Comparison of ENCODE assay signal across 17 cellular contexts in the genomic region with DNA sequence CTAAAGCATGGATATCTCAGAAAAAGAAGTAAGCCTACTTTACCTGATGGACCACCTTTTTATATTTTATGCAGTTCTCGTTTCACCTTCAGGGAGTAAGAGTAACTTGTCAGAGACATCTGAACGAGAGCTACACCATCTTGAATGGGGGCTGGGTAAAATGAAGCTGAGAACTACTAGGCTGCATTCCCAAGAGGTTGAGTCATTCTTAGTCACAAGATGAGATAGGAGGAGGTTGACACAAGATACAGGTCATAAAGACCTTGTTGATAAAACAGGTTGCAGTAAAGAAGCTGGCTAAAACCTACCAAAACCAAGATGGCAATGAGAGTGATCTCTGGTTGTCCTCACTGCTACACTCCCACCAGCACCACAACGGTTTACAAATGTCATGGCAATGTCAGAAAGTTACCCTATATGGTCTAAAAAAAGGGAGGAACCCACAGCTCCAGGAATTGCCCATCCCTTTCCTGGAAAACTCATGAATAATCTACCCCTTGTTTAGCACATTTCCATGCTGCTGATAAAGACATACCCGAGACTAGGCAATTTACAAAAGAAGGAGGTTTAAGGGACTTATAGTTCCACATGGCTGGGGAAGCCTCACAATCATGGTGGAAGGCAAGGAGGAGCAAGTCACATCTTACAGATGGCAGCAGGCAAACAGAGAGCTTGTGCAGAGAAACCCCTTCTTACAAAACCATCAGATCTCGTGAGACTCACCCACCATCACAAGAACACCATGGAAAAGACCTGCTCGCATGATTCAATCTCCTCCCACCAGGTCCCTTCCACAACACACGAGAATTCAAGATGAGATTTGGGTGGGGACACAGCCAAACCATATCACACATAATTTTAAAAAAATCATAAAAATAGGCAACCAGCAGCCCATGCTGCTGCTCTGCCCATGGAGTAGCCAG.
DNase-seq lines count a peak whose midpoint lies in the region; ATAC-seq and TF ChIP-seq lines count a peak whose summit lies in the region.
"Had no signal": no experiment of that assay in that cellular context is flagged by ENCODE, and none has a peak within 500 bp of the region (broad histone marks: within the 10 kb centered on the region; RNA-seq: fewer than 3 reads in every experiment).

No MANE protein-coding gene starts in this region.

- TF ChIP-seq POLR2A in adrenal gland (IDR thresholded peaks at IDR 0.05): no peak

- H4K20me1 ChIP-seq in osteoblast (ENCODE audit: insufficient read depth, low read length): no peaks in the 10 kb centered on the region

- H3K4me2 ChIP-seq in osteoblast (ENCODE audit: insufficient read depth, low read length): peak overlapping the region; percentile 10

- no peaks in the 10 kb centered on the region for H3K36me3 ChIP-seq in osteoblast (ENCODE audit: insufficient read depth, low read length)
- H3K36me3 ChIP-seq in adrenal gland (replicated peaks in 1 of 2): no peaks in the 10 kb centered on the region
- H3K36me3 ChIP-seq: stomach had no signal

- peak; percentile 18 for DNase-seq in HCEC 1CT
- peak; percentile 60 for DNase-seq in RKO (ENCODE audit: low spot score)
- peak; percentile 16 for DNase-seq in epithelial cell of proximal tubule (ENCODE audit: low read depth)
- no peak for DNase-seq in osteoblast (ENCODE audit: insufficient read length, low spot score, missing footprints)
- DNase-seq in adrenal gland: no peak
- DNase-seq in NCI-H1048 (lab: John Stamatoyannopoulos, UW): no peak
- DNase-seq: activated CD4-positive, alpha-beta T cell treated with anti-CD3 and anti-CD28 coated beads for 4 hours; aorta; C1 segment of cervical spinal cord; DMS79 treated with DMSO at 0.1 percent for 48 hours; head of caudate nucleus; natural killer cell; NCI-H2227 treated with DMSO at 0.1 percent for 48 hours; stomach had no signal

- no peaks in the 10 kb centered on the region for H3K9me3 ChIP-seq in osteoblast (ENCODE audit: low read depth, low read length)
- H3K9me3 ChIP-seq in adrenal gland (replicated peaks in 1 of 3): no peaks in the 10 kb centered on the region
- H3K9me3 ChIP-seq: stomach had no signal

- H3K4me1 ChIP-seq in osteoblast (ENCODE audit: insufficient read depth, low read length): no peaks in the 10 kb centered on the region
- no peaks in the 10 kb centered on the region for H3K4me1 ChIP-seq in adrenal gland (replicated peaks in 1 of 2)

- no peaks in the 10 kb centered on the region for H3K79me2 ChIP-seq in osteoblast (ENCODE audit: insufficient read depth, low read length)

- H3K4me3 ChIP-seq in epithelial cell of proximal tubule (ENCODE audit: low read depth, low read length): no peak overlapping the region
- no peak overlapping the region for H3K4me3 ChIP-seq in osteoblast (ENCODE audit: insufficient read depth, low read length)
- no peak overlapping the region for H3K4me3 ChIP-seq in adrenal gland
- H3K4me3 ChIP-seq: stomach had no signal

- 64 to 79% (median 77%) methylated on average over 5 to 7 of the region's 7 CpGs for WGBS in adrenal gland, 4 donors

- H3K27me3 ChIP-seq in osteoblast (ENCODE audit: insufficient read depth, low read length): no peaks in the 10 kb centered on the region
- no peaks in the 10 kb centered on the region for H3K27me3 ChIP-seq in adrenal gland
- H3K27me3 ChIP-seq: stomach had no signal

- no peak overlapping the region for H3K27ac ChIP-seq in osteoblast (ENCODE audit: low read depth, low read length)
- no peak overlapping the region for H3K27ac ChIP-seq in adrenal gland
- H3K27ac ChIP-seq: HL-60, stomach had no signal

- TF ChIP-seq CTCF in epithelial cell of proximal tubule (conservative IDR thresholded peaks at IDR 0.05; ENCODE audit: low read depth, low read length): no peak
- no peak for TF ChIP-seq CTCF in osteoblast (IDR thresholded peaks at IDR 0.05; ENCODE audit: extremely low read depth, low read depth, low read length)
- no peak for TF ChIP-seq CTCF in adrenal gland (IDR thresholded peaks at IDR 0.05)

- intact Hi-C loops in adrenal gland (cut with DNase I): no loop called here

- ATAC-seq in HG03139 (IDR thresholded peaks at IDR 0.05; ENCODE audit: unreplicated experiment) (no peak), HG03565 (IDR thresholded peaks at IDR 0.05; ENCODE audit: unreplicated experiment) (no peak)
- ATAC-seq: natural killer cell had no signal

- no peak overlapping the region for H2AFZ ChIP-seq in osteoblast (ENCODE audit: low read length)

Comparison
In these comparisons a context has a peak if more than half of its experiments do, and no peak if none do; other contexts are left out.
1. DNase-seq: peak in HCEC 1CT (single experiment), RKO (single experiment) and epithelial cell of proximal tubule (single experiment); none in osteoblast (single experiment), adrenal gland (0 of 7) and NCI-H1048 (single experiment).